1 cellular context compared by ENCODE assay signal in genomic region chr14:102316048-102316745, GRCh38.
TF ChIP-seq lines count a peak whose summit lies in the region.

No MANE protein-coding gene starts in this region.

TF ChIP-seq in HCT116, 20 proteins besides CTCF, POLR2A, EP300 and RAD21 (continued from another document):
- TF ChIP-seq ZBTB33 (IDR thresholded peaks at IDR 0.05; ENCODE audit: extremely low read depth, insufficient replicate concordance, low read length) (no peak), TCF7L2 (IDR thresholded peaks at IDR 0.05; ENCODE audit: borderline replicate concordance, extremely low read depth, insufficient read depth, insufficient read length) (no peak), POLR2AphosphoS5 (IDR thresholded peaks at IDR 0.05; ENCODE audit: low read depth, low read length) (no peak), ATF3 (IDR thresholded peaks at IDR 0.05) (no peak), ZFX (IDR thresholded peaks at IDR 0.05) (no peak), ELF1 (IDR thresholded peaks at IDR 0.05; ENCODE audit: borderline replicate concordance, low read depth) (no peak), YY1 (IDR thresholded peaks at IDR 0.05; ENCODE audit: extremely low read depth, insufficient replicate concordance, low read depth, low read length) (no peak)
TF ChIP-seq in HCT116: peak in this region for 0.
